ENCODE assay signal across 11 cellular contexts in genomic region chr10:46033602-46034011, GRCh38. TPM values are rescaled to one million over a fixed set of nuclear protein-coding genes. Genes with fewer than 3 reads are reported as not detected.
A peak's percentile ranks its signal among the peaks of the same experiment; 100 is the strongest.
DNase-seq lines count a peak whose midpoint lies in the region; TF ChIP-seq lines count a peak whose summit lies in the region.
"Had no signal": no experiment of that assay in that cellular context is flagged by ENCODE, and none has a peak within 500 bp of the region (broad histone marks: within the 10 kb centered on the region; RNA-seq: fewer than 3 reads in every experiment).

No MANE protein-coding gene starts in this region.

- no peaks in the 10 kb centered on the region for H3F3A ChIP-seq in MM.1S (ENCODE audit: insufficient read depth, low read length)

- DNase-seq in DMS53 (lab: John Stamatoyannopoulos, UW) (peak; percentile 83), MM.1S (no peak), breast epithelium (ENCODE audit: low spot score in 2 of 2) (peak in 1 of 2 donors; percentile 61), mesenchymal stem cell (peak; percentile 90), BE2C (no peak), CD14-positive monocyte (ENCODE audit: low spot score) (no peak), HAP-1 (ENCODE audit: low spot score in 2 of 2) (no peak)
- no peak for DNase-seq in activated effector memory CD4-positive, alpha-beta T cell treated with anti-CD3 and anti-CD28 coated beads, Interleukin-2, amount 50 U/mL, for 16 hours
- DNase-seq: activated naive CD4-positive, alpha-beta T cell treated with anti-CD3 and anti-CD28 coated beads, Interleukin-2, amount 50 U/mL, for 16 hours; head of caudate nucleus had no signal

- H3K18ac ChIP-seq in mesenchymal stem cell (ENCODE audit: low read depth in 1 of 2, low read length in 2 of 2), result peak overlapping the region; percentile 10 to 93

- no peaks in the 10 kb centered on the region for H3K9me2 ChIP-seq in MM.1S (replicated peaks; ENCODE audit: insufficient read depth, low read length)

- no peak overlapping the region for H3K4me3 Mint-ChIP-seq in CD14-positive monocyte

- in situ Hi-C loops in HAP-1 (cut with MboI; ENCODE audit: low sequenced_read_pairs), result no loop called here

- peak overlapping the region in 1 of 2 experiments; percentile 86 for H3K4ac ChIP-seq in mesenchymal stem cell (ENCODE audit: low read depth in 1 of 2, low read length in 2 of 2)

- H4K8ac ChIP-seq in mesenchymal stem cell (ENCODE audit: low read length), result peak overlapping the region; percentile 49

- no peak overlapping the region for H2AK5ac ChIP-seq in mesenchymal stem cell (ENCODE audit: low read length, severe bottlenecking)

- H3K36me3 Mint-ChIP-seq in CD14-positive monocyte, result no peaks in the 10 kb centered on the region

- TF ChIP-seq CTCF in MM.1S (IDR thresholded peaks at IDR 0.05; ENCODE audit: low read length) (no peak), breast epithelium (IDR thresholded peaks at IDR 0.05) (no peak), BE2C (IDR thresholded peaks at IDR 0.05; ENCODE audit: low read depth, low read length) (no peak), CD14-positive monocyte (IDR thresholded peaks at IDR 0.05) (no peak)

- no peaks in the 10 kb centered on the region for H3K27me3 ChIP-seq in MM.1S (replicated peaks; ENCODE audit: insufficient read depth, low read length)
- H3K27me3 ChIP-seq in breast epithelium, result no peaks in the 10 kb centered on the region
- peaks cover 0 to under 1% of the 10 kb centered on the region in 2 experiments for H3K27me3 ChIP-seq in mesenchymal stem cell (ENCODE audit: control insufficient read depth in 1 of 2, insufficient read depth in 1 of 2, low read length in 2 of 2)
- no peaks in the 10 kb centered on the region for H3K27me3 ChIP-seq in BE2C
- H3K27me3 ChIP-seq in HAP-1 (ENCODE audit: low read depth), result 0 out of 2 replicates have a peak, but pooled peaks cover 4% of the 10 kb centered on the region

- H3K27ac ChIP-seq in MM.1S (ENCODE audit: low read length), result no peak overlapping the region
- peak overlapping the region; percentile 57 to 73 for H3K27ac ChIP-seq in breast epithelium
- no peak overlapping the region for H3K27ac ChIP-seq in mesenchymal stem cell (ENCODE audit: low read length, poor library complexity, severe bottlenecking)

- H2AFZ ChIP-seq in MM.1S (ENCODE audit: low read length) (peak overlapping the region; percentile 20), mesenchymal stem cell (ENCODE audit: low read depth, low read length) (peak overlapping the region; percentile 92)

- peak overlapping the region in 2 of 7 donors; percentile 27 to 56 for H3K27ac Mint-ChIP-seq in CD14-positive monocyte

- no peak overlapping the region for H3K23ac ChIP-seq in mesenchymal stem cell (ENCODE audit: low read length in 2 of 2)

- peak overlapping the region in 1 of 2 experiments; percentile 93 for H2BK12ac ChIP-seq in mesenchymal stem cell (ENCODE audit: low read length in 2 of 2)

- H4K20me1 ChIP-seq in MM.1S (ENCODE audit: insufficient read depth, low read length), result peaks cover 9% of the 10 kb centered on the region; the same call in 1 of the 2 replicates

- H3K9me3 Mint-ChIP-seq in CD14-positive monocyte, result no peaks in the 10 kb centered on the region

- H3K4me2 ChIP-seq in MM.1S (ENCODE audit: low read depth, low read length) (no peak overlapping the region), mesenchymal stem cell (ENCODE audit: low read length, poor library complexity, severe bottlenecking) (no peak overlapping the region)

- no peaks in the 10 kb centered on the region for H3K79me1 ChIP-seq in mesenchymal stem cell (replicated peaks; ENCODE audit: low read length, poor library complexity, severe bottlenecking)

- intact Hi-C loops in breast epithelium (cut with DNase I; ENCODE audit: low total_unique reads), result no loop called here
- intact Hi-C loops in CD14-positive monocyte (cut with micrococcal nuclease), result loop anchor here in 1 of 2 donors (5.0 kb wide), 1 partner anchor 61 kb away; the partner anchor contains the start of gene TIMM23

- no peak overlapping the region for H2BK120ac ChIP-seq in mesenchymal stem cell (ENCODE audit: low read depth, low read length)

- H3K4me1 ChIP-seq in MM.1S (ENCODE audit: low read length) (peaks cover 5% of the 10 kb centered on the region), breast epithelium (peaks cover 0 to 2% of the 10 kb centered on the region in 2 donors), mesenchymal stem cell (ENCODE audit: control insufficient read depth, insufficient read depth, low read depth, low read length) (peaks cover 4% of the 10 kb centered on the region), BE2C (no peaks in the 10 kb centered on the region), HAP-1 (peaks cover 11% of the 10 kb centered on the region)

- H3K27me3 Mint-ChIP-seq in CD14-positive monocyte (ENCODE audit: low read depth in 3 of 3), result peaks cover 0 to 3% (median 0%) of the 10 kb centered on the region in 3 donors

- H3K9ac ChIP-seq in MM.1S (ENCODE audit: low read length) (no peak overlapping the region), mesenchymal stem cell (ENCODE audit: low read length) (no peak overlapping the region)

- no peaks in the 10 kb centered on the region for H3K9me3 ChIP-seq in MM.1S (replicated peaks; ENCODE audit: insufficient read depth, low read length)
- no peaks in the 10 kb centered on the region for H3K9me3 ChIP-seq in breast epithelium
- H3K9me3 ChIP-seq in mesenchymal stem cell (ENCODE audit: control insufficient read depth, low read length), result no peaks in the 10 kb centered on the region
- H3K9me3 ChIP-seq in BE2C, result no peaks in the 10 kb centered on the region
- H3K9me3 ChIP-seq in HAP-1, result no peaks in the 10 kb centered on the region

- H3K4me3 ChIP-seq in MM.1S (ENCODE audit: low read length) (no peak overlapping the region), breast epithelium (no peak overlapping the region), mesenchymal stem cell (ENCODE audit: insufficient read depth in 1 of 2, low read depth in 1 of 2, low read length in 2 of 2) (no peak overlapping the region), BE2C (ENCODE audit: low read depth, low read length) (no peak overlapping the region), HAP-1 (no peak overlapping the region)

- H3K79me2 ChIP-seq in MM.1S (ENCODE audit: low read length), result peaks cover 18% of the 10 kb centered on the region

- peak overlapping the region; percentile 29 for H4K91ac ChIP-seq in mesenchymal stem cell (ENCODE audit: low read length)

- no peaks in the 10 kb centered on the region for H3K36me3 ChIP-seq in MM.1S (replicated peaks; ENCODE audit: insufficient read depth, low read length)
- H3K36me3 ChIP-seq in breast epithelium, result no peaks in the 10 kb centered on the region
- H3K36me3 ChIP-seq in mesenchymal stem cell (ENCODE audit: control insufficient read depth in 1 of 2, insufficient read depth in 2 of 2, low read depth in 1 of 2, low read length in 2 of 2), result no peaks in the 10 kb centered on the region
- no peaks in the 10 kb centered on the region for H3K36me3 ChIP-seq in BE2C
- no peaks in the 10 kb centered on the region for H3K36me3 ChIP-seq in HAP-1 (replicated peaks)

- no peak overlapping the region for H3K14ac ChIP-seq in mesenchymal stem cell (ENCODE audit: low read length in 2 of 2)

- TF ChIP-seq POLR2A in breast epithelium (IDR thresholded peaks at IDR 0.05), result no peak

- H2BK5ac ChIP-seq in mesenchymal stem cell (ENCODE audit: low read depth, low read length, poor library complexity, severe bottlenecking), result no peak overlapping the region

- H3K4me1 Mint-ChIP-seq in CD14-positive monocyte, result peaks cover 26% of the 10 kb centered on the region

- H2BK15ac ChIP-seq in mesenchymal stem cell (ENCODE audit: low read depth, poor library complexity, severe bottlenecking), result peak overlapping the region; percentile 85

RNA-seq across cellular contexts. Expression of gene NCOA4, which starts 3.2 kb away (rescaled TPM):
- 100 to 1,000 TPM; 121 to 200 (median 189) TPM for total RNA-seq in breast epithelium
- 97.0 TPM for polyA plus RNA-seq in mesenchymal stem cell (2013, experiment 1 of 2)
- 102 TPM for polyA plus RNA-seq in mesenchymal stem cell (2013, experiment 2 of 2)
- 67.3 TPM for polyA plus RNA-seq in BE2C (2012; ENCODE audit: insufficient read depth, insufficient read length, low read depth)
- 100 to 1,000 TPM; 784 to 853 TPM for polyA plus RNA-seq in CD14-positive monocyte

RNA-seq across cellular contexts. Expression of gene MSMB, which starts 12.5 kb away (rescaled TPM):
- 1 to 10 TPM in 2 of 3 donors, not detected in 1; 4.0 to 7.2 TPM for total RNA-seq in breast epithelium
- polyA plus RNA-seq in mesenchymal stem cell (2013, experiment 1 of 2), result 0.39 TPM
- 0.38 TPM for polyA plus RNA-seq in mesenchymal stem cell (2013, experiment 2 of 2)
- not detected for polyA plus RNA-seq in BE2C (2012; ENCODE audit: insufficient read depth, insufficient read length, low read depth)
- polyA plus RNA-seq in CD14-positive monocyte, result not detected
- polyA plus RNA-seq: neural cell had no signal

Comparison
In these comparisons a context has a peak if more than half of its experiments do, and no peak if none do; other contexts are left out.
1. DNase-seq: peak in DMS53 (single experiment) and mesenchymal stem cell (single experiment); none in MM.1S (single experiment), BE2C (single experiment), CD14-positive monocyte (single experiment), activated effector memory CD4-positive, alpha-beta T cell treated with anti-CD3 and anti-CD28 coated beads, Interleukin-2, amount 50 U/mL, for 16 hours (single experiment) and HAP-1 (0 of 2).
2. H3K27ac ChIP-seq: peak in breast epithelium (2 of 2); none in MM.1S (single experiment) and mesenchymal stem cell (single experiment).